ENCODE assay signal across 8 cellular contexts in the genomic region with DNA sequence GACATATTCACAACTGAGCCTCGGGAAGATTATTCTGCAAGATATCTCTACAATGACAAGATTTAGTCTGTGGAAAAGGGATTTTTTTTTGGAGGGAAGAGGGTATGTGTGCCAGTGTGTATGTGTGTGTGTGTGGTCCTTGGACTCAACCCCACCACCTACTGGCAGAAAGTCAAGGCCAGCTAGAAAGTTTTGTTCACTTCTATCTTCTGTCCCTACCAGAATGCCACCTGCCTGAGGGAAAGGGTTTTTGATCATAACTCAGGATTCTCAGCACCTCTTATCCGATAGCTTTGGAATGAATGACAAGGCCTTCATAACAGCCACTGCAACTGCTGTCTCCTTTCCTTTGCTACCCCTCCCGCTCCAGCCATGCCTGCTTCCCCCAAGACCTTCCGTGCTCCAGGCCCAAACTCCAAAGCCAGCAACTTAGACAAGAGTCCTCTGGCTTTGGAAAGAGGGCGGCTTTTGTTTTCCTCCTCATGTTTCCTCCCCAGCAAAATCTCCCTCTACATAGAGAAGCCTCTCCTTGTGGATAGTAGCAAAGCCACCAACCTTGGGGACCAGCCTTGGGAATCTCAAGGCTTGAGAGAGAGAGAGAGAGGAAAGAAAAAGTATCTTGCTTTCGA. TPM values are rescaled to one million over a fixed set of nuclear protein-coding genes. Genes with fewer than 3 reads are reported as not detected.
DNase-seq lines count a peak whose midpoint lies in the region; ATAC-seq and TF ChIP-seq lines count a peak whose summit lies in the region.

No MANE protein-coding gene starts in this region.

- no peak overlapping the region for H3K27ac Mint-ChIP-seq in CD4-positive, alpha-beta memory T cell
- H3K27ac Mint-ChIP-seq in MCF 10A (ENCODE audit: low read depth, unreplicated experiment) = no peak overlapping the region

- H3K27me3 ChIP-seq in CD4-positive, alpha-beta memory T cell (ENCODE audit: insufficient read depth, low read length) = no peaks in the 10 kb centered on the region

- no TSS peak for BruUV-seq in MCF 10A (replicated peaks; lab: Mats Ljungman, UMichigan)

- H3K36me3 Mint-ChIP-seq in CD4-positive, alpha-beta memory T cell = peaks cover 12 to 18% of the 10 kb centered on the region in 2 donors
- H3K36me3 Mint-ChIP-seq in MCF 10A (ENCODE audit: insufficient read depth, unreplicated experiment) = peaks cover 11% of the 10 kb centered on the region

- H3K27me3 Mint-ChIP-seq in CD4-positive, alpha-beta memory T cell = no peaks in the 10 kb centered on the region
- no peaks in the 10 kb centered on the region for H3K27me3 Mint-ChIP-seq in MCF 10A (ENCODE audit: insufficient read depth, unreplicated experiment)

- H3K9me3 Mint-ChIP-seq in CD4-positive, alpha-beta memory T cell = peaks cover 0 to 22% (median 11%) of the 10 kb centered on the region in 8 donors
- H3K9me3 Mint-ChIP-seq in MCF 10A (ENCODE audit: unreplicated experiment) = no peaks in the 10 kb centered on the region

- no peak for TF ChIP-seq POLR2A in NB4 (IDR thresholded peaks at IDR 0.05; ENCODE audit: extremely low read depth, insufficient read length)

- peak; percentile 33 for ATAC-seq in GM18867 (IDR thresholded peaks at IDR 0.05; ENCODE audit: unreplicated experiment)
- no peak for ATAC-seq in HG02571 (IDR thresholded peaks at IDR 0.05; ENCODE audit: unreplicated experiment)

- peak overlapping the region; percentile 65 for H3K27ac ChIP-seq in CD4-positive, alpha-beta memory T cell (ENCODE audit: low read depth, low read length)

- peaks cover 10% of the 10 kb centered on the region for H3K4me1 ChIP-seq in CD4-positive, alpha-beta memory T cell (ENCODE audit: insufficient read depth, low read length)

- TF ChIP-seq CTCF in NB4 (IDR thresholded peaks at IDR 0.05; ENCODE audit: low read depth, low read length) = peak; percentile 49
- TF ChIP-seq CTCF in MCF 10A (IDR thresholded peaks at IDR 0.05; ENCODE audit: unreplicated experiment) = peak; percentile 29

- intact Hi-C loops in CD4-positive, alpha-beta memory T cell (cut with micrococcal nuclease) = loop anchor here (1.0 to 2.0 kb wide), 5 partner anchors 18 to 79 kb away; partner anchors contain the start of genes BTN2A1, BTN3A1 and BTN3A3
- intact Hi-C loops in MCF 10A (cut with micrococcal nuclease) = loop anchor here (1.0 to 5.0 kb wide), 3 partner anchors 26 to 112 kb away; no protein-coding TSS in a partner anchor

- POLR2A ChIA-PET in CD4-positive, alpha-beta memory T cell (lab: Charles Lee; ENCODE audit: partially characterized antibody) = interaction anchor here (0.6 to 1.1 kb wide), 5 partner anchors 20 to 116 kb away, joined by 3 to 4 read pairs (median 3); no protein-coding TSS in a partner anchor
- POLR2A ChIA-PET in MCF 10A (lab: Yijun Ruan, JAX) = interaction anchor here (0.5 to 1.3 kb wide), 5 partner anchors 10 to 725 kb away, joined by 3 to 4 read pairs (median 3); no protein-coding TSS in a partner anchor

- CTCF ChIA-PET in CD4-positive, alpha-beta memory T cell (lab: Charles Lee; ENCODE audit: partially characterized antibody) = interaction anchor here (0.7 to 1.5 kb wide), 3 partner anchors 26 to 79 kb away, joined by 3 to 7 read pairs (median 5); no protein-coding TSS in a partner anchor
- CTCF ChIA-PET in MCF 10A (lab: Yijun Ruan, JAX) = no interaction called here

- peak overlapping the region; percentile 86 to 97 for H3K4me3 ChIP-seq in CD4-positive, alpha-beta memory T cell (ENCODE audit: low read length in 2 of 2)
- peak overlapping the region; percentile 80 for H3K4me3 ChIP-seq in NB4 (ENCODE audit: low read depth, low read length)

- peak; percentile 29 to 42 (median 34) for DNase-seq in CD4-positive, alpha-beta memory T cell
- DNase-seq in NB4 (ENCODE audit: low read depth) = peak; percentile 54
- peak; percentile 43 for DNase-seq in MCF 10A (ENCODE audit: unreplicated experiment)
- DNase-seq in iris pigment epithelial cell (ENCODE audit: low read depth) = peak; percentile 39
- peak; percentile 41 for DNase-seq in stimulated activated CD8-positive, alpha-beta memory T cell treated with anti-CD3 and anti-CD28 coated beads, Interleukin-4, amount 100 ng/mL, for 48 hours
- no peak for DNase-seq in NCI-H345 (lab: John Stamatoyannopoulos, UW)

- no peak overlapping the region for H3K4me3 Mint-ChIP-seq in CD4-positive, alpha-beta memory T cell
- no peak overlapping the region for H3K4me3 Mint-ChIP-seq in MCF 10A (ENCODE audit: unreplicated experiment)

- no peaks in the 10 kb centered on the region for H3K9me3 ChIP-seq in CD4-positive, alpha-beta memory T cell (ENCODE audit: control insufficient read depth in 1 of 2, low read length in 2 of 2)

- H3K4me1 Mint-ChIP-seq in CD4-positive, alpha-beta memory T cell = peaks cover 0 to 10% (median 5%) of the 10 kb centered on the region in 4 donors
- peaks cover 23% of the 10 kb centered on the region for H3K4me1 Mint-ChIP-seq in MCF 10A (ENCODE audit: insufficient read depth, unreplicated experiment)

- no peaks in the 10 kb centered on the region for H3K36me3 ChIP-seq in CD4-positive, alpha-beta memory T cell (ENCODE audit: insufficient read depth, low read length)

RNA-seq across cellular contexts. Expression of gene BTN3A1, which starts 18.6 kb away (rescaled TPM):
- 100 to 1,000 TPM; 255 to 262 TPM for total RNA-seq in CD4-positive, alpha-beta memory T cell
- 10 to 100 TPM; 50.4 to 68.0 TPM for polyA plus RNA-seq in CD4-positive, alpha-beta memory T cell
- 8.0 and 15.5 TPM in 2 replicates for total RNA-seq in MCF 10A (2022)

RNA-seq across cellular contexts. Expression of gene BTN3A3, which starts 19.6 kb away (rescaled TPM):
- total RNA-seq in CD4-positive, alpha-beta memory T cell = 100 to 1,000 TPM; 211 to 215 TPM
- 10 to 100 TPM; 72.7 to 72.9 TPM for polyA plus RNA-seq in CD4-positive, alpha-beta memory T cell
- total RNA-seq in MCF 10A (2022) = 7.4 and 9.8 TPM in 2 replicates

RNA-seq across cellular contexts. Expression of gene BTN2A1, which starts 37.0 kb away (rescaled TPM):
- 10 to 100 TPM; 57.0 to 62.8 TPM for total RNA-seq in CD4-positive, alpha-beta memory T cell
- 10 to 100 TPM; 10.9 to 15.9 TPM for polyA plus RNA-seq in CD4-positive, alpha-beta memory T cell
- 14.6 and 16.9 TPM in 2 replicates for total RNA-seq in MCF 10A (2022)

RNA-seq across cellular contexts. Expression of gene BTN2A2, which starts 37.8 kb away (rescaled TPM):
- 10 to 100 TPM; 21.8 to 23.6 TPM for total RNA-seq in CD4-positive, alpha-beta memory T cell
- 1 to 10 TPM; 3.3 to 4.0 TPM for polyA plus RNA-seq in CD4-positive, alpha-beta memory T cell
- 6.7 and 8.7 TPM in 2 replicates for total RNA-seq in MCF 10A (2022)

RNA-seq across cellular contexts. Expression of gene BTN3A2, which starts 55.7 kb away (rescaled TPM):
- 100 to 1,000 TPM; 315 to 323 TPM for total RNA-seq in CD4-positive, alpha-beta memory T cell
- polyA plus RNA-seq in CD4-positive, alpha-beta memory T cell = 100 to 1,000 TPM in 1 of 2 donors, 10 to 100 TPM in 1; 68.1 to 126 TPM
- total RNA-seq in MCF 10A (2022) = 9.9 and 16.4 TPM in 2 replicates

Comparison
In these comparisons a context has a peak if more than half of its experiments do, and no peak if none do; other contexts are left out.
1. RNA of gene BTN3A1, which starts 18.6 kb away (total RNA-seq): 255 to 262 TPM in CD4-positive, alpha-beta memory T cell; 8.0 to 15.5 TPM in MCF 10A; every median in the first group is over 10 times any median in the second.
2. RNA of gene BTN3A3, which starts 19.6 kb away (total RNA-seq): 211 to 215 TPM in CD4-positive, alpha-beta memory T cell; 7.4 to 9.8 TPM in MCF 10A; every median in the first group is over 10 times any median in the second.